11 cellular contexts compared by ENCODE assay signal in genomic region chr10:8060704-8061121, GRCh38. TPM values are rescaled to one million over a fixed set of nuclear protein-coding genes. Genes with fewer than 3 reads are reported as not detected.
A peak's percentile ranks its signal among the peaks of the same experiment; 100 is the strongest.
DNase-seq lines count a peak whose midpoint lies in the region; ATAC-seq and TF ChIP-seq lines count a peak whose summit lies in the region.
"Had no signal": no experiment of that assay in that cellular context is flagged by ENCODE, and none has a peak within 500 bp of the region (broad histone marks: within the 10 kb centered on the region; RNA-seq: fewer than 3 reads in every experiment).

No MANE protein-coding gene starts in this region.

- BruUV-seq in Caco-2 (replicated peaks; lab: Mats Ljungman, UMichigan), result no TSS peak

- peaks cover 72% of the 10 kb centered on the region for H3F3A ChIP-seq in neural progenitor cell (ENCODE audit: low read depth)

- no peaks in the 10 kb centered on the region for H3K79me2 ChIP-seq in neural progenitor cell (ENCODE audit: low read depth)

- TF ChIP-seq CTCF in Caco-2 (IDR thresholded peaks at IDR 0.05; ENCODE audit: insufficient read depth in 1 of 2, low read depth in 1 of 2, low read length in 1 of 2, severe bottlenecking in 1 of 2, unreplicated experiment in 1 of 2), result no peak
- no peak for TF ChIP-seq CTCF in brain (conservative IDR thresholded peaks at IDR 0.05)
- no peak for TF ChIP-seq CTCF in neural progenitor cell (IDR thresholded peaks at IDR 0.05)

- peaks cover 48% of the 10 kb centered on the region for H3K4me1 Mint-ChIP-seq in Caco-2 (ENCODE audit: low read depth, unreplicated experiment)
- peaks cover 28% of the 10 kb centered on the region for H3K4me1 Mint-ChIP-seq in brain
- peaks cover 46% of the 10 kb centered on the region for H3K4me1 Mint-ChIP-seq in neural progenitor cell

- ATAC-seq in GM19397 (IDR thresholded peaks at IDR 0.05; ENCODE audit: unreplicated experiment), result no peak

- peak overlapping the region; percentile 47 for H3K27ac Mint-ChIP-seq in Caco-2 (ENCODE audit: unreplicated experiment)
- H3K27ac Mint-ChIP-seq in brain, result peak overlapping the region in 1 of 5 experiments; percentile 46
- no peak overlapping the region for H3K27ac Mint-ChIP-seq in neural progenitor cell

- no peaks in the 10 kb centered on the region for H3K9me3 Mint-ChIP-seq in Caco-2 (ENCODE audit: unreplicated experiment)
- peaks cover 0 to 6% (median 0%) of the 10 kb centered on the region in 5 experiments for H3K9me3 Mint-ChIP-seq in brain
- no peaks in the 10 kb centered on the region for H3K9me3 Mint-ChIP-seq in neural progenitor cell

- H3K27me3 Mint-ChIP-seq in Caco-2 (ENCODE audit: insufficient read depth, unreplicated experiment), result no peaks in the 10 kb centered on the region
- peaks cover 100% of the 10 kb centered on the region for H3K27me3 Mint-ChIP-seq in brain
- peaks cover 87% of the 10 kb centered on the region for H3K27me3 Mint-ChIP-seq in neural progenitor cell (ENCODE audit: insufficient read depth, low read depth)

- intact Hi-C loops in Caco-2 (cut with micrococcal nuclease; ENCODE audit: unreplicated experiment), result no loop called here

- no peaks in the 10 kb centered on the region for H3K9me3 ChIP-seq in Caco-2
- H3K9me3 ChIP-seq in HUES64 (ENCODE audit: insufficient read depth, low read depth, low read length), result no peaks in the 10 kb centered on the region
- H3K9me3 ChIP-seq in neural progenitor cell (ENCODE audit: low read depth), result no peaks in the 10 kb centered on the region

- H3K4me3 ChIP-seq in Caco-2 (ENCODE audit: low read depth, low read length) (no peak overlapping the region), HUES64 (ENCODE audit: low read length) (peak overlapping the region; percentile 29), neural progenitor cell (peak overlapping the region; percentile 27)

- no peak overlapping the region for H3K27ac ChIP-seq in HUES64 (ENCODE audit: low read depth, low read length)
- no peak overlapping the region for H3K27ac ChIP-seq in neural progenitor cell

- H3K4me3 Mint-ChIP-seq in Caco-2 (ENCODE audit: unreplicated experiment), result no peak overlapping the region
- peak overlapping the region in 4 of 5 experiments; percentile 15 to 74 (median 40) for H3K4me3 Mint-ChIP-seq in brain
- peak overlapping the region; percentile 67 for H3K4me3 Mint-ChIP-seq in neural progenitor cell

- peak overlapping the region; percentile 15; the same call in 1 of the 2 replicates for H3K9ac ChIP-seq in HUES64 (ENCODE audit: low read depth, low read length)
- H3K9ac ChIP-seq in neural progenitor cell, result no peak overlapping the region

- DNase-seq in Caco-2 (no peak), neural progenitor cell (ENCODE audit: low spot score) (no peak), NCI-H2227 treated with DMSO at 0.1 percent for 48 hours (lab: John Stamatoyannopoulos, UW) (no peak), HEK293T (ENCODE audit: extremely low spot score) (no peak), NOMO-1 treated with dmso at 0.1 percent for 144 hours (lab: John Stamatoyannopoulos, UW; ENCODE audit: unreplicated experiment) (no peak)
- DNase-seq: erythroblast, NCI-H345, T1000 had no signal

- H3K36me3 ChIP-seq in Caco-2 (ENCODE audit: control insufficient read depth, insufficient read depth, low read length) (peaks cover 3% of the 10 kb centered on the region; the same call in 1 of the 2 replicates), HUES64 (ENCODE audit: insufficient read depth, low read length) (no peaks in the 10 kb centered on the region), neural progenitor cell (no peaks in the 10 kb centered on the region)

- peaks cover 92% of the 10 kb centered on the region for H3K36me3 Mint-ChIP-seq in Caco-2 (ENCODE audit: insufficient read depth, unreplicated experiment)
- H3K36me3 Mint-ChIP-seq in brain, result no peaks in the 10 kb centered on the region
- no peaks in the 10 kb centered on the region for H3K36me3 Mint-ChIP-seq in neural progenitor cell

- H4K20me1 ChIP-seq in neural progenitor cell (ENCODE audit: low read depth), result peaks cover 68% of the 10 kb centered on the region

- H3K27me3 ChIP-seq in Caco-2 (replicated peaks; ENCODE audit: control insufficient read depth, insufficient read depth, low read length) (no peaks in the 10 kb centered on the region), HUES64 (ENCODE audit: insufficient read depth, low read length) (peaks cover 99% of the 10 kb centered on the region), neural progenitor cell (peaks cover 100% of the 10 kb centered on the region)

- POLR2A ChIA-PET in Caco-2 (lab: Charles Lee) (interaction anchor here (0.7 kb wide), 1 partner anchor 342 kb away, joined by 4 read pairs; no protein-coding TSS in a partner anchor), HEK293T (lab: Yijun Ruan, JAX) (interaction anchor here (1.4 kb wide), 1 partner anchor 16 kb away, joined by 3 read pairs; no protein-coding TSS in a partner anchor)

- CTCF ChIA-PET in Caco-2 (lab: Charles Lee), result no interaction called here
- CTCF ChIA-PET in HEK293T (lab: Yijun Ruan, JAX), result no interaction called here

- no CpG with 5 or more reads among the region's 10 CpGs for WGBS in HUES64

- H3K4me2 ChIP-seq in neural progenitor cell, result peak overlapping the region; percentile 72

- H3K4me1 ChIP-seq in Caco-2 (peaks cover 49% of the 10 kb centered on the region), HUES64 (ENCODE audit: insufficient read depth, low read length) (peaks cover 85% of the 10 kb centered on the region), neural progenitor cell (peaks cover 60% of the 10 kb centered on the region)

- H2AFZ ChIP-seq in neural progenitor cell (replicated peaks), result no peak overlapping the region

TF ChIP-seq in HEK293T, 16 proteins besides CTCF, POLR2A, EP300 and RAD21:
- TF ChIP-seq LEF1 (IDR thresholded peaks at IDR 0.05; ENCODE audit: borderline replicate concordance) (no peak), SP1 (IDR thresholded peaks at IDR 0.05) (no peak), TARDBP (IDR thresholded peaks at IDR 0.05) (no peak), BHLHE40 (IDR thresholded peaks at IDR 0.05; ENCODE audit: borderline replicate concordance) (no peak), CTBP1 (IDR thresholded peaks at IDR 0.05; ENCODE audit: borderline replicate concordance) (no peak), HDGF (IDR thresholded peaks at IDR 0.05; ENCODE audit: borderline replicate concordance) (no peak), FOXA1 (IDR thresholded peaks at IDR 0.05) (no peak), FOXM1 (IDR thresholded peaks at IDR 0.05; ENCODE audit: borderline replicate concordance) (no peak), SUZ12 (IDR thresholded peaks at IDR 0.05) (no peak), NFRKB (IDR thresholded peaks at IDR 0.05) (no peak), PKNOX1 (IDR thresholded peaks at IDR 0.05) (no peak), ZNF384 (IDR thresholded peaks at IDR 0.05) (no peak), L3MBTL2 (conservative IDR thresholded peaks at IDR 0.05) (no peak), FOXK2 (IDR thresholded peaks at IDR 0.05) (no peak), ARNT (IDR thresholded peaks at IDR 0.05) (no peak), ELF4 (IDR thresholded peaks at IDR 0.05) (no peak)

RNA-seq across cellular contexts. Expression of gene GATA3, which starts 6.2 kb away (rescaled TPM):
- total RNA-seq in Caco-2 (2022), result 27.7 and 32.0 TPM in 2 replicates
- polyA plus RNA-seq in HUES64 (2013, experiment 1 of 2), result 1.3 TPM
- 1.6 TPM for polyA plus RNA-seq in HUES64 (2013, experiment 2 of 2)
- not detected for polyA plus RNA-seq in brain (ENCODE audit: insufficient read depth, low read depth, low replicate concordance)
- 0.09 TPM in 1 of 2 replicates, not detected in the other for total RNA-seq in neural progenitor cell (ENCODE audit: low replicate concordance)

Comparison
In these comparisons a context has a peak if more than half of its experiments do, and no peak if none do; other contexts are left out.
1. RNA of gene GATA3, which starts 6.2 kb away (total RNA-seq): 27.7 to 32.0 TPM in Caco-2; 0.09 TPM in neural progenitor cell; every median in the first group is over 10 times any median in the second.